Comparison of ENCODE assay signal across 1 cellular context in the genomic region with DNA sequence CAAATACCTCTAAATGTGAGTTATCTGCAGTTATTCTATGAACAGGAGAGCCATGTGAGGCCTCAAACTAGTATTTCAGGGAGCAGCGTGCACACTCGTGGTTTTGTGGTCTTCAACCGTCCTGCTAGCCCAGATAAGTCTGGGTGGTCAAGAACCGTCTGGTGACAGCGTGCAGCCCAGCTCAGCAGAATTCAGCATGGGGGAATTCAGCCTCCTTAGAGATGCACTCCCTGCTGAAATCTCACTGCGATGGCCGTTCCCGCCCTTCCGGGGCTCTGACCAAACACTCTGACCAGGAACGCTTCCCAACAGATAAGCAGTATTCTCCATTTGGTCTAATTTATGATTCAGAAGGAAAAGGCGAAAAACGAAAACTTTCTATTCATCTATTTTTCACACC.
TF ChIP-seq lines count a peak whose summit lies in the region.

No MANE protein-coding gene starts in this region.

TF ChIP-seq in K562, 482 proteins besides CTCF, POLR2A, EP300 and RAD21 (continued from another document):
- TF ChIP-seq, protein P1, sequence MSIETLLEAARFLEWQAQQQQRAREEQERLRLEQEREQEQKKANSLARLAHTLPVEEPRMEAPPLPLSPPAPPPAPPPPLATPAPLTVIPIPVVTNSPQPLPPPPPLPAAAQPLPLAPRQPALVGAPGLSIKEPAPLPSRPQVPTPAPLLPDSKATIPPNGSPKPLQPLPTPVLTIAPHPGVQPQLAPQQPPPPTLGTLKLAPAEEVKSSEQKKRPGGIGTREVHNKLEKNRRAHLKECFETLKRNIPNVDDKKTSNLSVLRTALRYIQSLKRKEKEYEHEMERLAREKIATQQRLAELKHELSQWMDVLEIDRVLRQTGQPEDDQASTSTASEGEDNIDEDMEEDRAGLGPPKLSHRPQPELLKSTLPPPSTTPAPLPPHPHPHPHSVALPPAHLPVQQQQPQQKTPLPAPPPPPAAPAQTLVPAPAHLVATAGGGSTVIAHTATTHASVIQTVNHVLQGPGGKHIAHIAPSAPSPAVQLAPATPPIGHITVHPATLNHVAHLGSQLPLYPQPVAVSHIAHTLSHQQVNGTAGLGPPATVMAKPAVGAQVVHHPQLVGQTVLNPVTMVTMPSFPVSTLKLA (conservative IDR thresholded peaks at IDR 0.05): peak; percentile 88 to 93
- TF ChIP-seq ASH1L (IDR thresholded peaks at IDR 0.05; ENCODE audit: borderline replicate concordance, low read depth, partially characterized antibody) (no peak), HDAC1 (IDR thresholded peaks at IDR 0.05) (peak in 1 of 2 experiments; percentile 85; a peak in 2 of 4 replicates), CSDE1 (IDR thresholded peaks at IDR 0.05) (0 out of 4 replicates have a peak, but pooled peaks of 1 of the 2 experiments have one; percentile 33), ZFPM2 (CRISPR knock-in tag; IDR thresholded peaks at IDR 0.05) (no peak), PYGO2 (tag; IDR thresholded peaks at IDR 0.05) (no peak), U2AF2 (optimal IDR thresholded peaks at IDR 0.05; ENCODE audit: low read depth, low read length) (no peak), SP2 (IDR thresholded peaks at IDR 0.05; ENCODE audit: extremely low read depth, low read depth, low read length, poor library complexity, severe bottlenecking) (no peak), ZFP1 (CRISPR knock-in tag; IDR thresholded peaks at IDR 0.05) (no peak), ZNF316 (IDR thresholded peaks at IDR 0.05) (peak; percentile 87), PHF20 (IDR thresholded peaks at IDR 0.05; ENCODE audit: partially characterized antibody) (no peak), ZNF778 (CRISPR knock-in tag; IDR thresholded peaks at IDR 0.05) (no peak), ZNF766 (CRISPR knock-in tag; conservative IDR thresholded peaks at IDR 0.05) (peak; percentile 87), BRF1 (IDR thresholded peaks at IDR 0.05; ENCODE audit: borderline replicate concordance, extremely low read depth, insufficient read length) (no peak), PTTG1 (tag; IDR thresholded peaks at IDR 0.05; ENCODE audit: low read depth) (no peak), KDM4B (IDR thresholded peaks at IDR 0.05; ENCODE audit: borderline replicate concordance in 2 of 2, low read depth in 1 of 2) (no peak), SIRT6 (IDR thresholded peaks at IDR 0.05; ENCODE audit: low read depth, low read length) (no peak), GATA2 (CRISPR knock-in tag; IDR thresholded peaks at IDR 0.05) (peak; percentile 73; the same call in 1 of the 2 replicates), ZNF143 (CRISPR knock-in tag; IDR thresholded peaks at IDR 0.05) (no peak), ZNF551 (CRISPR knock-in tag; IDR thresholded peaks at IDR 0.05) (no peak), ATF1 (CRISPR knock-in tag; IDR thresholded peaks at IDR 0.05) (no peak), ATF1 (tag; IDR thresholded peaks at IDR 0.05) (peak; percentile 51; the same call in 1 of the 2 replicates), CHD1 (IDR thresholded peaks at IDR 0.05; ENCODE audit: low read length) (no peak), CREM (IDR thresholded peaks at IDR 0.05; ENCODE audit: low read depth) (peak; percentile 69), FOXK1 (CRISPR knock-in tag; IDR thresholded peaks at IDR 0.05; ENCODE audit: borderline replicate concordance) (no peak), MECOM (CRISPR knock-in tag; IDR thresholded peaks at IDR 0.05) (peak; percentile 63)
- TF ChIP-seq, protein P2, sequence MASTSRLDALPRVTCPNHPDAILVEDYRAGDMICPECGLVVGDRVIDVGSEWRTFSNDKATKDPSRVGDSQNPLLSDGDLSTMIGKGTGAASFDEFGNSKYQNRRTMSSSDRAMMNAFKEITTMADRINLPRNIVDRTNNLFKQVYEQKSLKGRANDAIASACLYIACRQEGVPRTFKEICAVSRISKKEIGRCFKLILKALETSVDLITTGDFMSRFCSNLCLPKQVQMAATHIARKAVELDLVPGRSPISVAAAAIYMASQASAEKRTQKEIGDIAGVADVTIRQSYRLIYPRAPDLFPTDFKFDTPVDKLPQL (IDR thresholded peaks at IDR 0.05; ENCODE audit: extremely low read depth, insufficient read length): no peak
- TF ChIP-seq, protein P3, sequence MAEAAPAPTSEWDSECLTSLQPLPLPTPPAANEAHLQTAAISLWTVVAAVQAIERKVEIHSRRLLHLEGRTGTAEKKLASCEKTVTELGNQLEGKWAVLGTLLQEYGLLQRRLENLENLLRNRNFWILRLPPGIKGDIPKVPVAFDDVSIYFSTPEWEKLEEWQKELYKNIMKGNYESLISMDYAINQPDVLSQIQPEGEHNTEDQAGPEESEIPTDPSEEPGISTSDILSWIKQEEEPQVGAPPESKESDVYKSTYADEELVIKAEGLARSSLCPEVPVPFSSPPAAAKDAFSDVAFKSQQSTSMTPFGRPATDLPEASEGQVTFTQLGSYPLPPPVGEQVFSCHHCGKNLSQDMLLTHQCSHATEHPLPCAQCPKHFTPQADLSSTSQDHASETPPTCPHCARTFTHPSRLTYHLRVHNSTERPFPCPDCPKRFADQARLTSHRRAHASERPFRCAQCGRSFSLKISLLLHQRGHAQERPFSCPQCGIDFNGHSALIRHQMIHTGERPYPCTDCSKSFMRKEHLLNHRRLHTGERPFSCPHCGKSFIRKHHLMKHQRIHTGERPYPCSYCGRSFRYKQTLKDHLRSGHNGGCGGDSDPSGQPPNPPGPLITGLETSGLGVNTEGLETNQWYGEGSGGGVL (CRISPR knock-in tag; IDR thresholded peaks at IDR 0.05): no peak
- TF ChIP-seq, protein P4, sequence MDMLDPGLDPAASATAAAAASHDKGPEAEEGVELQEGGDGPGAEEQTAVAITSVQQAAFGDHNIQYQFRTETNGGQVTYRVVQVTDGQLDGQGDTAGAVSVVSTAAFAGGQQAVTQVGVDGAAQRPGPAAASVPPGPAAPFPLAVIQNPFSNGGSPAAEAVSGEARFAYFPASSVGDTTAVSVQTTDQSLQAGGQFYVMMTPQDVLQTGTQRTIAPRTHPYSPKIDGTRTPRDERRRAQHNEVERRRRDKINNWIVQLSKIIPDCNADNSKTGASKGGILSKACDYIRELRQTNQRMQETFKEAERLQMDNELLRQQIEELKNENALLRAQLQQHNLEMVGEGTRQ (CRISPR knock-in tag; IDR thresholded peaks at IDR 0.05): 0 out of 2 replicates have a peak, but pooled peaks have one; percentile 7
- TF ChIP-seq, protein P5, sequence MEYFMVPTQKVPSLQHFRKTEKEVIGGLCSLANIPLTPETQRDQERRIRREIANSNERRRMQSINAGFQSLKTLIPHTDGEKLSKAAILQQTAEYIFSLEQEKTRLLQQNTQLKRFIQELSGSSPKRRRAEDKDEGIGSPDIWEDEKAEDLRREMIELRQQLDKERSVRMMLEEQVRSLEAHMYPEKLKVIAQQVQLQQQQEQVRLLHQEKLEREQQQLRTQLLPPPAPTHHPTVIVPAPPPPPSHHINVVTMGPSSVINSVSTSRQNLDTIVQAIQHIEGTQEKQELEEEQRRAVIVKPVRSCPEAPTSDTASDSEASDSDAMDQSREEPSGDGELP (CRISPR knock-in tag; IDR thresholded peaks at IDR 0.05; ENCODE audit: borderline replicate concordance): peak; percentile 85
